23 cellular contexts compared by ENCODE assay signal in genomic region chr11:107276057-107276456, GRCh38.
"Had no signal": no experiment of that assay in that cellular context is flagged by ENCODE, and none has a peak within 500 bp of the region (broad histone marks: within the 10 kb centered on the region; RNA-seq: fewer than 3 reads in every experiment).

No MANE protein-coding gene starts in this region.

- H3K27ac Mint-ChIP-seq: activated naive CD4-positive, alpha-beta T cell treated with anti-CD3 and anti-CD28 coated beads, Interleukin-2, amount 50 U/mL, for 72 hours; activated T-cell treated with anti-CD3 and anti-CD28 coated beads, Interleukin-2, amount 50 U/mL, for 72 hours; natural killer cell treated with Interleukin-12 subunit alpha and Interleukin-12 subunit beta and Interleukin-15 and Interleukin-18, amount 100 ng/mL, for 72 hours; stimulated activated effector memory CD8-positive, alpha-beta T cell treated with anti-CD3 and anti-CD28 coated beads, Interleukin-12 subunit alpha, Interleukin-12 subunit beta, amount 100 ng/mL, for 72 hours; stimulated activated naive CD8-positive, alpha-beta T cell treated with anti-CD3 and anti-CD28 coated beads, Interleukin-15, amount 100 ng/mL, for 72 hours had no signal

- H3K4me3 Mint-ChIP-seq: activated T-cell treated with anti-CD3 and anti-CD28 coated beads, Interleukin-2, amount 50 U/mL, for 72 hours; natural killer cell treated with Interleukin-12 subunit alpha and Interleukin-12 subunit beta and Interleukin-15 and Interleukin-18, amount 100 ng/mL, for 72 hours; stimulated activated effector memory CD8-positive, alpha-beta T cell treated with anti-CD3 and anti-CD28 coated beads, Interleukin-12 subunit alpha, Interleukin-12 subunit beta, amount 100 ng/mL, for 72 hours; stimulated activated naive CD8-positive, alpha-beta T cell treated with anti-CD3 and anti-CD28 coated beads, Interleukin-15, amount 100 ng/mL, for 72 hours had no signal

- H3K27me3 Mint-ChIP-seq: natural killer cell treated with Interleukin-12 subunit alpha and Interleukin-12 subunit beta and Interleukin-15 and Interleukin-18, amount 100 ng/mL, for 72 hours; stimulated activated naive CD8-positive, alpha-beta T cell treated with anti-CD3 and anti-CD28 coated beads, Interleukin-15, amount 100 ng/mL, for 72 hours had no signal

- H3K36me3 Mint-ChIP-seq: natural killer cell treated with Interleukin-12 subunit alpha and Interleukin-12 subunit beta and Interleukin-15 and Interleukin-18, amount 100 ng/mL, for 72 hours; stimulated activated effector memory CD8-positive, alpha-beta T cell treated with anti-CD3 and anti-CD28 coated beads, Interleukin-12 subunit alpha, Interleukin-12 subunit beta, amount 100 ng/mL, for 72 hours had no signal

- ATAC-seq: activated naive CD4-positive, alpha-beta T cell treated with anti-CD3 and anti-CD28 coated beads, Interleukin-2, amount 50 U/mL, for 72 hours; activated T-cell treated with anti-CD3 and anti-CD28 coated beads, Interleukin-2, amount 50 U/mL, for 72 hours; left colon; natural killer cell treated with Interleukin-12 subunit alpha and Interleukin-12 subunit beta and Interleukin-15 and Interleukin-18, amount 100 ng/mL, for 72 hours; right lobe of liver; stimulated activated effector memory CD8-positive, alpha-beta T cell treated with anti-CD3 and anti-CD28 coated beads, Interleukin-12 subunit alpha, Interleukin-12 subunit beta, amount 100 ng/mL, for 72 hours; stimulated activated naive CD8-positive, alpha-beta T cell treated with anti-CD3 and anti-CD28 coated beads, Interleukin-15, amount 100 ng/mL, for 72 hours had no signal

- H3K9me3 ChIP-seq: colonic mucosa, esophagus squamous epithelium, right lobe of liver had no signal

- H3K36me3 ChIP-seq: colonic mucosa, esophagus squamous epithelium, right lobe of liver, suprapubic skin, tibial artery had no signal

- H3K27ac ChIP-seq: colonic mucosa, epithelial cell of prostate, esophagus squamous epithelium, right lobe of liver, suprapubic skin, tibial artery, VCaP had no signal

- DNase-seq: activated CD4-positive, alpha-beta T cell treated with anti-CD3 and anti-CD28 coated beads for 4 hours; activated CD4-positive, alpha-beta T cell treated with anti-CD3 and anti-CD28 coated beads, Interleukin-2, amount 50 U/mL, for 4 hours; activated naive CD4-positive, alpha-beta T cell; activated T-cell treated with anti-CD3 and anti-CD28 coated beads for 4 hours; activated T-cell treated with anti-CD3 and anti-CD28 coated beads, Interleukin-2, amount 50 U/mL, for 72 hours; colonic mucosa; effector CD8-positive, alpha-beta T cell; esophagus squamous epithelium; kidney; left colon; mammary epithelial cell; midbrain; right lobe of liver; small intestine; stimulated activated CD4-positive, alpha-beta T cell treated with anti-CD3 and anti-CD28 coated beads, Interleukin-4, amount 100 ng/mL, for 24 hours; stimulated activated naive CD8-positive, alpha-beta T cell treated with anti-CD3 and anti-CD28 coated beads, Interleukin-15, amount 100 ng/mL, for 72 hours; tibial artery had no signal

- H3K4me1 Mint-ChIP-seq: stimulated activated effector memory CD8-positive, alpha-beta T cell treated with anti-CD3 and anti-CD28 coated beads, Interleukin-12 subunit alpha, Interleukin-12 subunit beta, amount 100 ng/mL, for 72 hours; stimulated activated naive CD8-positive, alpha-beta T cell treated with anti-CD3 and anti-CD28 coated beads, Interleukin-15, amount 100 ng/mL, for 72 hours had no signal

- H3K27me3 ChIP-seq: colonic mucosa, esophagus squamous epithelium, right lobe of liver, suprapubic skin, tibial artery had no signal

- H3K4me3 ChIP-seq: colonic mucosa, esophagus squamous epithelium, right lobe of liver, suprapubic skin, tibial artery had no signal

- H3K4me1 ChIP-seq: colonic mucosa, esophagus squamous epithelium, right lobe of liver, suprapubic skin, tibial artery had no signal
